Comparison of ENCODE assay signal across 14 cellular contexts in genomic region chr13:98280176-98280510, GRCh38.
DNase-seq lines count a peak whose midpoint lies in the region; ATAC-seq and TF ChIP-seq lines count a peak whose summit lies in the region.
"Had no signal": no experiment of that assay in that cellular context is flagged by ENCODE, and none has a peak within 500 bp of the region (broad histone marks: within the 10 kb centered on the region; RNA-seq: fewer than 3 reads in every experiment).

No MANE protein-coding gene starts in this region.

- peak overlapping the region; percentile 68 for H3K4me2 ChIP-seq in parathyroid adenoma (ENCODE audit: low read length)

- H2AFZ ChIP-seq in parathyroid adenoma: peak overlapping the region; percentile 69

- H3K9me3 ChIP-seq in duodenal mucosa (ENCODE audit: control insufficient read depth in 1 of 2, low read length in 2 of 2) (no peaks in the 10 kb centered on the region), parathyroid adenoma (ENCODE audit: control insufficient read depth, low read length) (no peaks in the 10 kb centered on the region)

- H3K4me3 ChIP-seq in duodenal mucosa (ENCODE audit: low read depth in 1 of 2, low read length in 2 of 2) (no peak overlapping the region), parathyroid adenoma (ENCODE audit: low read depth, low read length) (peak overlapping the region; percentile 38)

- ATAC-seq in HG03097 (IDR thresholded peaks at IDR 0.05; ENCODE audit: low FRiP score, unreplicated experiment): peak; percentile 8
- no peak for ATAC-seq in GM18519 (IDR thresholded peaks at IDR 0.05; ENCODE audit: low FRiP score, unreplicated experiment)

- H3K27me3 ChIP-seq in duodenal mucosa (ENCODE audit: control insufficient read depth in 1 of 2, insufficient read depth in 2 of 2, low read length in 2 of 2) (no peaks in the 10 kb centered on the region), parathyroid adenoma (ENCODE audit: control insufficient read depth, insufficient read depth, low read length) (no peaks in the 10 kb centered on the region)

- H3K9ac ChIP-seq in duodenal mucosa (ENCODE audit: low read depth in 1 of 2, low read length in 2 of 2): no peak overlapping the region
- no peak overlapping the region for H3K9ac ChIP-seq in parathyroid adenoma

- TF ChIP-seq CTCF in parathyroid adenoma (IDR thresholded peaks at IDR 0.05): no peak

- H3K4me1 ChIP-seq in duodenal mucosa (ENCODE audit: control insufficient read depth in 1 of 2, insufficient read depth in 2 of 2, low read length in 2 of 2): no peaks in the 10 kb centered on the region
- peaks cover 5% of the 10 kb centered on the region for H3K4me1 ChIP-seq in parathyroid adenoma

- H3K27ac ChIP-seq in duodenal mucosa (ENCODE audit: low read depth, low read length) (peak overlapping the region; percentile 42), parathyroid adenoma (peak overlapping the region; percentile 66)
- H3K27ac ChIP-seq: 22Rv1 had no signal

- no peaks in the 10 kb centered on the region for H3K36me3 ChIP-seq in duodenal mucosa (ENCODE audit: control insufficient read depth in 1 of 2, insufficient read depth in 2 of 2, low read length in 2 of 2)
- H3K36me3 ChIP-seq in parathyroid adenoma (ENCODE audit: control insufficient read depth, insufficient read depth, low read length): no peaks in the 10 kb centered on the region

- no peaks in the 10 kb centered on the region for H3K79me2 ChIP-seq in parathyroid adenoma

- DNase-seq in NCI-H1092 treated with DMSO at 0.1 percent for 48 hours (lab: John Stamatoyannopoulos, UW): peak; percentile 28
- no peak for DNase-seq in NCI-H1092 (lab: John Stamatoyannopoulos, UW)
- no peak for DNase-seq in AG08395 (ENCODE audit: low spot score)
- DNase-seq in NCI-H1930 (lab: John Stamatoyannopoulos, UW): no peak
- DNase-seq: activated CD4-positive, CD25-positive, alpha-beta regulatory T cell; activated T-cell treated with anti-CD3 and anti-CD28 coated beads, Interleukin-2, amount 50 U/mL, for 1 hour; foreskin fibroblast; KG1; substantia nigra had no signal
